8 cellular contexts compared by ENCODE assay signal in genomic region chr1:87333692-87334347, GRCh38. TPM values are rescaled to one million over a fixed set of nuclear protein-coding genes. Genes with fewer than 3 reads are reported as not detected.
DNase-seq lines count a peak whose midpoint lies in the region; ATAC-seq and TF ChIP-seq lines count a peak whose summit lies in the region.

No MANE protein-coding gene starts in this region.

- no peaks in the 10 kb centered on the region for H3K27me3 ChIP-seq in HUES64 (ENCODE audit: insufficient read depth, low read length)
- peaks cover 2% of the 10 kb centered on the region; the same call in 1 of the 2 replicates for H3K27me3 ChIP-seq in HAP-1 (ENCODE audit: low read depth)

- H3K27ac Mint-ChIP-seq in memory B cell = peak overlapping the region; percentile 88

- peak overlapping the region; percentile 83 for H3K27ac ChIP-seq in HUES64 (ENCODE audit: low read depth, low read length)

- peak overlapping the region; percentile 60 for H3K4me3 ChIP-seq in GM08714 (ENCODE audit: low read length)
- H3K4me3 ChIP-seq in HUES64 (ENCODE audit: low read length) = peak overlapping the region; percentile 86
- peak overlapping the region; percentile 53 for H3K4me3 ChIP-seq in astrocyte of the cerebellum (ENCODE audit: low read depth, low read length)
- H3K4me3 ChIP-seq in HAP-1 = no peak overlapping the region

- peaks cover 51% of the 10 kb centered on the region for H3K4me1 Mint-ChIP-seq in memory B cell

- DNase-seq in astrocyte of the cerebellum (ENCODE audit: low read depth) (no peak), memory B cell (ENCODE audit: low spot score in 2 of 2) (no peak), NCI-H2029 (lab: John Stamatoyannopoulos, UW) (no peak), NCI-H446 treated with DMSO at 0.1 percent for 48 hours (lab: John Stamatoyannopoulos, UW) (no peak), HAP-1 (ENCODE audit: low spot score in 2 of 2) (no peak), nucleus accumbens (lab: John Stamatoyannopoulos, UW) (no peak)

- H3K27me3 Mint-ChIP-seq in memory B cell = no peaks in the 10 kb centered on the region

- H3K4me1 ChIP-seq in HUES64 (ENCODE audit: insufficient read depth, low read length) = peaks cover 52% of the 10 kb centered on the region
- H3K4me1 ChIP-seq in HAP-1 = peaks cover 20% of the 10 kb centered on the region

- H3K9me3 ChIP-seq in HUES64 (ENCODE audit: insufficient read depth, low read depth, low read length) (no peaks in the 10 kb centered on the region), HAP-1 (no peaks in the 10 kb centered on the region)

- WGBS in HUES64 = 62% methylated on average over 9 of the region's 10 CpGs

- peak overlapping the region; percentile 98 for H3K4me3 Mint-ChIP-seq in memory B cell

- peaks cover 6% of the 10 kb centered on the region for H3K36me3 Mint-ChIP-seq in memory B cell

- in situ Hi-C loops in astrocyte of the cerebellum (cut with HindIII; ENCODE audit: low sequenced_read_pairs) = loop anchor here (5.0 kb wide), 2 partner anchors 88 to 623 kb away; no protein-coding TSS in a partner anchor
- in situ Hi-C loops in HAP-1 (cut with MboI; ENCODE audit: low sequenced_read_pairs) = no loop called here

- H3K9me3 Mint-ChIP-seq in memory B cell = no peaks in the 10 kb centered on the region

- no peak for ATAC-seq in memory B cell (ENCODE audit: low read depth)

- H3K9ac ChIP-seq in HUES64 (ENCODE audit: low read depth, low read length) = peak overlapping the region; percentile 77

- peaks cover 35% of the 10 kb centered on the region for H3K36me3 ChIP-seq in HUES64 (ENCODE audit: insufficient read depth, low read length)
- H3K36me3 ChIP-seq in HAP-1 (replicated peaks) = peaks cover 3% of the 10 kb centered on the region; the same call in 1 of the 2 replicates

- TF ChIP-seq CTCF in astrocyte of the cerebellum (IDR thresholded peaks at IDR 0.05; ENCODE audit: low read depth, low read length, missing control alignments) = no peak

RNA-seq across cellular contexts. Expression of gene LMO4, which starts 5.1 kb away (rescaled TPM):
- polyA plus RNA-seq in HUES64 (2013, experiment 1 of 2) = 67.6 TPM
- polyA plus RNA-seq in HUES64 (2013, experiment 2 of 2) = 74.0 TPM
